Comparison of ENCODE assay signal across 16 cellular contexts in the genomic region with DNA sequence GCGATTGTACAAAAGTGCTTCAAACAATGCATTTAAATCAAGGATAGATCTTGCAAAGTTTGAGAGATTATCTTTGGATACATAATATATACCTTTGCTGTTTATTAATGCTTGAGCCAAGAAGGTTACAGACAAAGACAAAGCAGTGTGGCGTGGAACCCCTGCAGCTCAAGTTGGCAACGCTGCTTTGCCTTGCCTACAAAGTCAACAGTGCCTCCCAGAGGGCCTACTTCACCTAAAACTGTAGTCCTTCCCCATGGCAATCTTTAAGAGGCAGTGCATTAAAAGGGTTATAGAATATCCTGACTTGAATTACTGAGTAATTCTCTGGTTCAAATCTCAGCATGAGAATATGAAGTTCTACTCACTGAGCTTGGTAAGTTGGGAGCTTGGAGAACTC.
DNase-seq lines count a peak whose midpoint lies in the region; ATAC-seq lines count a peak whose summit lies in the region.
"Had no signal": no experiment of that assay in that cellular context is flagged by ENCODE, and none has a peak within 500 bp of the region (broad histone marks: within the 10 kb centered on the region; RNA-seq: fewer than 3 reads in every experiment).

No MANE protein-coding gene starts in this region.

- DNase-seq in G401 (ENCODE audit: low spot score) (peak; percentile 67), NCI-H1105 treated with DMSO at 0.1 percent for 48 hours (lab: John Stamatoyannopoulos, UW) (peak; percentile 49), NCI-H2107 treated with DMSO at 0.1 percent for 48 hours (lab: John Stamatoyannopoulos, UW; ENCODE audit: unreplicated experiment) (peak; percentile 91), SHP77 (lab: John Stamatoyannopoulos, UW) (peak; percentile 44 to 47), superior temporal gyrus (ENCODE audit: extremely low spot score) (no peak), T1000 (lab: John Stamatoyannopoulos, UW) (no peak)
- DNase-seq: activated CD4-positive, alpha-beta T cell treated with anti-CD3 and anti-CD28 coated beads for 4 hours; activated CD8-positive, alpha-beta memory T cell treated with anti-CD3 and anti-CD28 coated beads, Interleukin-2, amount 50 U/mL, for 48 hours; activated naive CD4-positive, alpha-beta T cell treated with anti-CD3 and anti-CD28 coated beads, Interleukin-2, amount 50 U/mL, for 16 hours; GF-D8; hypothalamus; IMR-90; NCI-H1048; spleen had no signal

- in situ Hi-C loops in G401 (cut with HindIII; ENCODE audit: low sequenced_read_pairs): no loop called here

- ATAC-seq in HG02610 (IDR thresholded peaks at IDR 0.05; ENCODE audit: unreplicated experiment) (no peak), HG02870 (IDR thresholded peaks at IDR 0.05; ENCODE audit: unreplicated experiment) (no peak)

Comparison
In these comparisons a context has a peak if more than half of its experiments do, and no peak if none do; other contexts are left out.
1. DNase-seq: peak in G401 (single experiment), NCI-H1105 treated with DMSO at 0.1 percent for 48 hours (single experiment), NCI-H2107 treated with DMSO at 0.1 percent for 48 hours (single experiment) and SHP77 (2 of 2); none in superior temporal gyrus (single experiment) and T1000 (single experiment).